In genomic region chr20:38203337-38204003, GRCh38 we compare ENCODE assay signal across 1 cellular context.
TF ChIP-seq lines count a peak whose summit lies in the region.

No MANE protein-coding gene starts in this region.

TF ChIP-seq in HEK293, 187 proteins besides CTCF, POLR2A, EP300 and RAD21:
- peak; percentile 88 for TF ChIP-seq ZBTB17 (tag by site-specific recombination; IDR thresholded peaks at IDR 0.05)
- TF ChIP-seq, protein P1, sequence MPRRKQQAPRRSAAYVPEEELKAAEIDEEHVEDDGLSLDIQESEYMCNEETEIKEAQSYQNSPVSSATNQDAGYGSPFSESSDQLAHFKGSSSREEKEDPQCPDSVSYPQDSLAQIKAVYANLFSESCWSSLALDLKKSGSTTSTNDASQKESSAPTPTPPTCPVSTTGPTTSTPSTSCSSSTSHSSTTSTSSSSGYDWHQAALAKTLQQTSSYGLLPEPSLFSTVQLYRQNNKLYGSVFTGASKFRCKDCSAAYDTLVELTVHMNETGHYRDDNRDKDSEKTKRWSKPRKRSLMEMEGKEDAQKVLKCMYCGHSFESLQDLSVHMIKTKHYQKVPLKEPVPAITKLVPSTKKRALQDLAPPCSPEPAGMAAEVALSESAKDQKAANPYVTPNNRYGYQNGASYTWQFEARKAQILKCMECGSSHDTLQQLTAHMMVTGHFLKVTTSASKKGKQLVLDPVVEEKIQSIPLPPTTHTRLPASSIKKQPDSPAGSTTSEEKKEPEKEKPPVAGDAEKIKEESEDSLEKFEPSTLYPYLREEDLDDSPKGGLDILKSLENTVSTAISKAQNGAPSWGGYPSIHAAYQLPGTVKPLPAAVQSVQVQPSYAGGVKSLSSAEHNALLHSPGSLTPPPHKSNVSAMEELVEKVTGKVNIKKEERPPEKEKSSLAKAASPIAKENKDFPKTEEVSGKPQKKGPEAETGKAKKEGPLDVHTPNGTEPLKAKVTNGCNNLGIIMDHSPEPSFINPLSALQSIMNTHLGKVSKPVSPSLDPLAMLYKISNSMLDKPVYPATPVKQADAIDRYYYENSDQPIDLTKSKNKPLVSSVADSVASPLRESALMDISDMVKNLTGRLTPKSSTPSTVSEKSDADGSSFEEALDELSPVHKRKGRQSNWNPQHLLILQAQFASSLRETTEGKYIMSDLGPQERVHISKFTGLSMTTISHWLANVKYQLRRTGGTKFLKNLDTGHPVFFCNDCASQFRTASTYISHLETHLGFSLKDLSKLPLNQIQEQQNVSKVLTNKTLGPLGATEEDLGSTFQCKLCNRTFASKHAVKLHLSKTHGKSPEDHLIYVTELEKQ (tag by site-specific recombination; IDR thresholded peaks at IDR 0.05; ENCODE audit: borderline replicate concordance): no peak
TF ChIP-seq in HEK293: peak in this region for 1.
